Comparison of ENCODE assay signal across 10 cellular contexts in genomic region chr11:73322111-73322985, GRCh38. TPM values are rescaled to one million over a fixed set of nuclear protein-coding genes. Genes with fewer than 3 reads are reported as not detected.
DNase-seq lines count a peak whose midpoint lies in the region; ATAC-seq and TF ChIP-seq lines count a peak whose summit lies in the region.
"Had no signal": no experiment of that assay in that cellular context is flagged by ENCODE, and none has a peak within 500 bp of the region (broad histone marks: within the 10 kb centered on the region; RNA-seq: fewer than 3 reads in every experiment).

No MANE protein-coding gene starts in this region.

- DNase-seq in cardiac muscle cell (ENCODE audit: low read depth in 1 of 2, low spot score in 1 of 2) (peak in 1 of 2 donors; percentile 48), left ventricle myocardium superior (no peak), dermis blood vessel endothelial cell (peak; percentile 74), aorta (no peak), T1000 (lab: John Stamatoyannopoulos, UW) (no peak)
- no peak for DNase-seq in naive thymus-derived CD4-positive, alpha-beta T cell
- DNase-seq: NCI-H1694; stimulated activated CD4-positive, alpha-beta T cell treated with anti-CD3 and anti-CD28 coated beads, Interleukin-4, amount 100 ng/mL, for 1 hour had no signal

- H3K27me3 ChIP-seq in cardiac muscle cell (no peaks in the 10 kb centered on the region), aorta (ENCODE audit: control insufficient read depth in 1 of 2, insufficient read depth in 2 of 2, low read length in 1 of 2) (no peaks in the 10 kb centered on the region)
- no peaks in the 10 kb centered on the region for H3K27me3 ChIP-seq in naive thymus-derived CD4-positive, alpha-beta T cell (ENCODE audit: control insufficient read depth in 2 of 2, insufficient read depth in 2 of 2, low read length in 2 of 2)

- no peak overlapping the region for H3K4me3 Mint-ChIP-seq in naive thymus-derived CD4-positive, alpha-beta T cell

- H3K9me3 ChIP-seq in cardiac muscle cell (ENCODE audit: low read depth) = no peaks in the 10 kb centered on the region
- H3K9me3 ChIP-seq in naive thymus-derived CD4-positive, alpha-beta T cell (ENCODE audit: control insufficient read depth in 2 of 3, low read length in 3 of 3) = no peaks in the 10 kb centered on the region
- H3K9me3 ChIP-seq in aorta (ENCODE audit: control insufficient read depth, low read length) = no peaks in the 10 kb centered on the region

- peaks cover 51% of the 10 kb centered on the region for H3K4me1 ChIP-seq in cardiac muscle cell (ENCODE audit: low read depth)
- H3K4me1 ChIP-seq in naive thymus-derived CD4-positive, alpha-beta T cell (ENCODE audit: control insufficient read depth in 2 of 2, insufficient read depth in 2 of 2, low read length in 2 of 2) = no peaks in the 10 kb centered on the region
- H3K4me1 ChIP-seq in aorta (ENCODE audit: control insufficient read depth in 1 of 2, insufficient read depth in 2 of 2, low read length in 2 of 2) = peaks cover 6 to 7% of the 10 kb centered on the region in 2 donors

- peak overlapping the region; percentile 87 for H3K27ac ChIP-seq in cardiac muscle cell
- H3K27ac ChIP-seq in naive thymus-derived CD4-positive, alpha-beta T cell (ENCODE audit: low read depth, low read length) = no peak overlapping the region
- peak overlapping the region; percentile 46 to 98 for H3K27ac ChIP-seq in aorta (ENCODE audit: low read depth in 1 of 2, low read length in 2 of 2)

- peak overlapping the region in 1 of 9 donors; percentile 72 for H3K27ac Mint-ChIP-seq in naive thymus-derived CD4-positive, alpha-beta T cell

- intact Hi-C loops in left ventricle myocardium superior (cut with micrococcal nuclease) = no loop called here
- intact Hi-C loops in naive thymus-derived CD4-positive, alpha-beta T cell (cut with micrococcal nuclease) = no loop called here
- intact Hi-C loops in aorta (cut with DNase I) = loop anchor here in 1 of 2 donors (2.0 kb wide), 1 partner anchor 14 kb away; the partner anchor contains the start of gene ARHGEF17

- H3K4me3 ChIP-seq in cardiac muscle cell = no peak overlapping the region
- H3K4me3 ChIP-seq in naive thymus-derived CD4-positive, alpha-beta T cell (ENCODE audit: low read length) = no peak overlapping the region
- no peak overlapping the region for H3K4me3 ChIP-seq in aorta (ENCODE audit: low read length in 2 of 2)

- no peak for ATAC-seq in left ventricle myocardium superior
- peak; percentile 59 for ATAC-seq in naive thymus-derived CD4-positive, alpha-beta T cell
- no peak for ATAC-seq in aorta (ENCODE audit: low FRiP score)
- no peak for ATAC-seq in HG02970 (IDR thresholded peaks at IDR 0.05; ENCODE audit: low FRiP score, unreplicated experiment)
- ATAC-seq in GM21367 (IDR thresholded peaks at IDR 0.05; ENCODE audit: unreplicated experiment) = no peak

- CTCF ChIA-PET in naive thymus-derived CD4-positive, alpha-beta T cell (lab: Charles Lee) = interaction anchor here (3.3 kb wide), 1 partner anchor 13 kb away, joined by 12 read pairs; no protein-coding TSS in a partner anchor

- no peak for TF ChIP-seq CTCF in cardiac muscle cell (IDR thresholded peaks at IDR 0.05; ENCODE audit: low read depth, low read length)

- POLR2A ChIA-PET in naive thymus-derived CD4-positive, alpha-beta T cell (lab: Charles Lee) = no interaction called here

- WGBS in aorta, 2 donors = 20 to 27% methylated on average over 8 of the region's 8 CpGs

- no peaks in the 10 kb centered on the region for H3K36me3 ChIP-seq in cardiac muscle cell
- no peaks in the 10 kb centered on the region for H3K36me3 ChIP-seq in naive thymus-derived CD4-positive, alpha-beta T cell (ENCODE audit: control insufficient read depth in 2 of 3, insufficient read depth in 3 of 3, low read length in 3 of 3)
- H3K36me3 ChIP-seq in aorta (ENCODE audit: control insufficient read depth in 1 of 2, insufficient read depth in 2 of 2, low read length in 1 of 2) = no peaks in the 10 kb centered on the region

- no peaks in the 10 kb centered on the region for H3K27me3 Mint-ChIP-seq in naive thymus-derived CD4-positive, alpha-beta T cell

- H3K4me1 Mint-ChIP-seq in naive thymus-derived CD4-positive, alpha-beta T cell = peaks cover 0 to 11% (median 8%) of the 10 kb centered on the region in 7 donors

- H3K9me3 Mint-ChIP-seq in naive thymus-derived CD4-positive, alpha-beta T cell = no peaks in the 10 kb centered on the region

- H3K36me3 Mint-ChIP-seq in naive thymus-derived CD4-positive, alpha-beta T cell = peaks cover 0 to 4% (median 0%) of the 10 kb centered on the region in 5 donors

RNA-seq across cellular contexts. Expression of gene ARHGEF17, which starts 14.3 kb away (rescaled TPM):
- total RNA-seq in cardiac muscle cell (37.2 and 60.3 TPM in 2 replicates), left ventricle myocardium superior (52.0 TPM), dermis blood vessel endothelial cell (25.0 and 55.4 TPM in 2 replicates), aorta (100 to 1,000 TPM; 159 to 201 TPM)
- polyA plus RNA-seq in cardiac muscle cell (26.5 and 33.5 TPM in 2 replicates), aorta (100 to 1,000 TPM in 1 of 2 donors, 10 to 100 TPM in 1; 20.5 to 182 TPM)
- 1 to 10 TPM in 1 of 5 experiments, under 1 TPM in 2, not detected in 2; 0.11 to 1.1 (median 0.98) TPM for total RNA-seq in naive thymus-derived CD4-positive, alpha-beta T cell
- not detected for polyA plus RNA-seq in naive thymus-derived CD4-positive, alpha-beta T cell

RNA-seq across cellular contexts. Expression of gene P2RY6, which starts 50.2 kb away (rescaled TPM):
- total RNA-seq in cardiac muscle cell = 0.07 and 0.39 TPM in 2 replicates
- polyA plus RNA-seq in cardiac muscle cell = not detected in 2 replicates
- total RNA-seq in left ventricle myocardium superior = 1.5 TPM
- total RNA-seq in dermis blood vessel endothelial cell = 0.05 TPM in 1 of 2 replicates, not detected in the other
- 1 to 10 TPM in 1 of 5 experiments, under 1 TPM in 2, not detected in 2; 0.34 to 1.8 (median 0.92) TPM for total RNA-seq in naive thymus-derived CD4-positive, alpha-beta T cell
- not detected for polyA plus RNA-seq in naive thymus-derived CD4-positive, alpha-beta T cell
- total RNA-seq in aorta = 10 to 100 TPM in 1 of 2 donors, 1 to 10 TPM in 1; 6.1 to 12.0 TPM
- 1 to 10 TPM; 2.5 to 4.4 TPM for polyA plus RNA-seq in aorta

RNA-seq across cellular contexts. Expression of gene RELT, which starts 53.9 kb away (rescaled TPM):
- total RNA-seq in cardiac muscle cell = 10.4 and 18.7 TPM in 2 replicates
- 9.3 and 14.8 TPM in 2 replicates for polyA plus RNA-seq in cardiac muscle cell
- total RNA-seq in left ventricle myocardium superior = 1.8 TPM
- 6.7 and 7.8 TPM in 2 replicates for total RNA-seq in dermis blood vessel endothelial cell
- 100 to 1,000 TPM in 2 of 5 experiments, 10 to 100 TPM in 3; 11.9 to 275 (median 28.4) TPM for total RNA-seq in naive thymus-derived CD4-positive, alpha-beta T cell
- polyA plus RNA-seq in naive thymus-derived CD4-positive, alpha-beta T cell = 1 to 10 TPM; 2.0 to 6.4 TPM
- 10 to 100 TPM; 11.5 to 13.2 TPM for total RNA-seq in aorta
- polyA plus RNA-seq in aorta = 1 to 10 TPM; 1.1 to 1.3 TPM

Comparison
In these comparisons a context has a peak if more than half of its experiments do, and no peak if none do; other contexts are left out.
1. RNA of gene ARHGEF17, which starts 14.3 kb away (total RNA-seq): 159 to 201 TPM in aorta, 37.2 to 60.3 TPM in cardiac muscle cell, 52.0 TPM in left ventricle myocardium superior (single experiment) and 25.0 to 55.4 TPM in dermis blood vessel endothelial cell; 0.11 to 1.1 TPM in naive thymus-derived CD4-positive, alpha-beta T cell; every median in the first group is over 10 times any median in the second.